Comparison of ENCODE assay signal across 8 cellular contexts in the genomic region with DNA sequence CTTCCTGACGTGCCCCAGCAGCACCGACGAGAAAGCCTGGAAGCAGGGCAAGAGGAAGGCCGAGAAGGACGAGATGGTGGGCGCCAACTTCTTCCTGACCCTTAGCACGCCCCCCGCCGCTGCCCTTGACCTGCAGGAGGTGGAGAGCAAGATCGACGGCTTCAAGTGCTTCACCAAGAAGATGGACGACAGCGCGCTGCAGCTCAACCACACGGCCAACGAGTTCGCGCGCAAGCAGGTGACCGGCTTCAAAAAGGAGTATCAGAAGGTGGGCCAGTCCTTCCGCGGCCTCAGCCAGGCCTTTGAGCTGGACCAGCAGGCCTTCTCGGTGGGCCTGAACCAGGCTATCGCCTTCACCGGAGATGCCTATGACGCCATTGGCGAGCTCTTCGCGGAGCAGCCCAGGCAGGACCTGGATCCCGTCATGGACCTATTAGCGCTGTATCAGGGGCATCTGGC. TPM values are rescaled to one million over a fixed set of nuclear protein-coding genes. Genes with fewer than 3 reads are reported as not detected.
DNase-seq lines count a peak whose midpoint lies in the region; ATAC-seq and TF ChIP-seq lines count a peak whose summit lies in the region.

No MANE protein-coding gene starts in this region.

- no peak for ATAC-seq in central memory CD8-positive, alpha-beta T cell (replicated peaks; ENCODE audit: extremely low read depth, poor library complexity, severe bottlenecking)

- peaks cover 57% of the 10 kb centered on the region for H3K4me1 Mint-ChIP-seq in activated T-cell treated with anti-CD3 and anti-CD28 coated beads, Interleukin-2, amount 50 U/mL, for 24 hours (ENCODE audit: low read depth)
- H3K4me1 Mint-ChIP-seq in central memory CD8-positive, alpha-beta T cell, result peaks cover 54% of the 10 kb centered on the region
- H3K4me1 Mint-ChIP-seq in type B pancreatic cell (ENCODE audit: unreplicated experiment), result peaks cover 60% of the 10 kb centered on the region

- H3K27ac ChIP-seq in mesodermal cell (ENCODE audit: low read depth, low read length, severe bottlenecking), result no peak overlapping the region

- peaks cover 4% of the 10 kb centered on the region for H3K36me3 Mint-ChIP-seq in activated T-cell treated with anti-CD3 and anti-CD28 coated beads, Interleukin-2, amount 50 U/mL, for 24 hours (ENCODE audit: low read depth)
- peaks cover 12% of the 10 kb centered on the region for H3K36me3 Mint-ChIP-seq in central memory CD8-positive, alpha-beta T cell (ENCODE audit: insufficient read depth)
- peaks cover 15% of the 10 kb centered on the region for H3K36me3 Mint-ChIP-seq in type B pancreatic cell

- H3K9me3 ChIP-seq in mesodermal cell (ENCODE audit: control insufficient read depth, low read length), result no peaks in the 10 kb centered on the region

- peaks cover 15% of the 10 kb centered on the region for H3K4me1 ChIP-seq in mesodermal cell (ENCODE audit: control insufficient read depth, insufficient read depth, low read length, poor library complexity, severe bottlenecking)

- peaks cover 27% of the 10 kb centered on the region for H3K36me3 ChIP-seq in mesodermal cell (ENCODE audit: control insufficient read depth, insufficient read depth, low read length)

- peak overlapping the region; percentile 6 for H3K27ac Mint-ChIP-seq in activated T-cell treated with anti-CD3 and anti-CD28 coated beads, Interleukin-2, amount 50 U/mL, for 24 hours
- H3K27ac Mint-ChIP-seq in central memory CD8-positive, alpha-beta T cell (ENCODE audit: low read depth), result peak overlapping the region; percentile 50
- peak overlapping the region; percentile 72 for H3K27ac Mint-ChIP-seq in type B pancreatic cell

- no peak for DNase-seq in activated T-cell treated with anti-CD3 and anti-CD28 coated beads, Interleukin-2, amount 50 U/mL, for 24 hours
- DNase-seq in activated T-cell treated with anti-CD3 and anti-CD28 coated beads for 4 hours, result no peak
- no peak for DNase-seq in central memory CD8-positive, alpha-beta T cell (ENCODE audit: low spot score in 2 of 2)
- DNase-seq in type B pancreatic cell (ENCODE audit: extremely low spot score, unreplicated experiment), result no peak
- no peak for DNase-seq in hypothalamus (lab: John Stamatoyannopoulos, UW)
- no peak for DNase-seq in stimulated activated CD4-positive, alpha-beta T cell treated with anti-CD3 and anti-CD28 coated beads, Interleukin-15, amount 100 ng/mL, for 24 hours
- DNase-seq in NCI-H510A treated with DMSO at 0.1 percent for 48 hours (lab: John Stamatoyannopoulos, UW), result no peak

- peak overlapping the region; percentile 75 for H3K4me3 Mint-ChIP-seq in activated T-cell treated with anti-CD3 and anti-CD28 coated beads, Interleukin-2, amount 50 U/mL, for 24 hours
- H3K4me3 Mint-ChIP-seq in central memory CD8-positive, alpha-beta T cell, result peak overlapping the region; percentile 86
- peak overlapping the region; percentile 92 for H3K4me3 Mint-ChIP-seq in type B pancreatic cell

- H3K4me3 ChIP-seq in mesodermal cell (ENCODE audit: extremely low read depth, insufficient read depth, low read length, poor library complexity, severe bottlenecking), result peak overlapping the region; percentile 75

- no peaks in the 10 kb centered on the region for H3K27me3 Mint-ChIP-seq in activated T-cell treated with anti-CD3 and anti-CD28 coated beads, Interleukin-2, amount 50 U/mL, for 24 hours
- H3K27me3 Mint-ChIP-seq in central memory CD8-positive, alpha-beta T cell, result no peaks in the 10 kb centered on the region
- H3K27me3 Mint-ChIP-seq in type B pancreatic cell, result no peaks in the 10 kb centered on the region

- WGBS in mesodermal cell (ENCODE audit: insufficient coverage in 2 of 2), 2 experiments, result 95 to 97% methylated on average over 31 of the region's 31 CpGs

- no peaks in the 10 kb centered on the region for H3K9me3 Mint-ChIP-seq in activated T-cell treated with anti-CD3 and anti-CD28 coated beads, Interleukin-2, amount 50 U/mL, for 24 hours
- H3K9me3 Mint-ChIP-seq in central memory CD8-positive, alpha-beta T cell, result no peaks in the 10 kb centered on the region
- no peaks in the 10 kb centered on the region for H3K9me3 Mint-ChIP-seq in type B pancreatic cell

- no peak for TF ChIP-seq CTCF in type B pancreatic cell (conservative IDR thresholded peaks at IDR 0.05)

RNA-seq across cellular contexts. Expression of a gene that starts 1.6 kb away (rescaled TPM):
- polyA plus RNA-seq in mesodermal cell (2013, experiment 1 of 2), result 17.7 TPM
- 16.9 TPM for polyA plus RNA-seq in mesodermal cell (2013, experiment 2 of 2)
- 23.6 and 27.1 TPM in 2 replicates for total RNA-seq in type B pancreatic cell (ENCODE audit: low replicate concordance)

Comparison
In these comparisons a context has a peak if more than half of its experiments do, and no peak if none do; other contexts are left out.
1. H3K27ac Mint-ChIP-seq: peak in every context shown above with its lines; median percentile 72 in type B pancreatic cell; 50 in central memory CD8-positive, alpha-beta T cell; 6 in activated T-cell treated with anti-CD3 and anti-CD28 coated beads, Interleukin-2, amount 50 U/mL, for 24 hours.